1 cellular context compared by ENCODE assay signal in the genomic region with DNA sequence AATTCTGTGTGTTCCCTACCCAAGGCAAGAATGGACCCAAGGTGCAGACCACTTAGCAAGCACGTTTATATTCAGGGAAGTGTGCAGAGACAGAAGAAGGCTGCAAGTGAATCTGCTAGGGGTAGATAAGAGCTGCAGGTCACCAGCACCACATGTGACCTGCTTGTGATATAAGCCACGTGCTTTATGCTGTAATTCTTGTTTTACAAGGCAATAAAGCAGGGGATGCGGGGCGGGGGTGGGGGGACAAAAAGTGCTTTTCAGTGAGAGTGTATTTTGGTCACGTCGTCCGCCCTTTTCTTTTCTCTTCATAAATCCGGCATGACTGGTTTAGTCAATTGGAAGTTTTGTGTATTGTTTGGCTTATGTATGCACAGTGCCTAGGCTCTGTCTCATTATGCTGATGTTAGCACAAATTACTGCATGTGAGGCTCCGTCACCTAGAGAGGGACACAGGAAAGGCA.
TF ChIP-seq lines count a peak whose summit lies in the region.

No MANE protein-coding gene starts in this region.

TF ChIP-seq in K562, 482 proteins besides CTCF, POLR2A, EP300 and RAD21 (continued from another document and continues in another):
- no peak for TF ChIP-seq ZNF280A (IDR thresholded peaks at IDR 0.05; ENCODE audit: low read depth, partially characterized antibody)
- TF ChIP-seq ZNF518B (CRISPR knock-in tag; IDR thresholded peaks at IDR 0.05): no peak
- no peak for TF ChIP-seq XRCC4 (IDR thresholded peaks at IDR 0.05; ENCODE audit: extremely low read depth, insufficient read depth, insufficient read length)
- no peak for TF ChIP-seq ZNF57 (CRISPR knock-in tag; IDR thresholded peaks at IDR 0.05)
- TF ChIP-seq ZNF165 (CRISPR knock-in tag; IDR thresholded peaks at IDR 0.05; ENCODE audit: borderline replicate concordance): no peak
- no peak for TF ChIP-seq RBM14 (IDR thresholded peaks at IDR 0.05; ENCODE audit: borderline replicate concordance, insufficient read depth, low read depth, low read length)
- TF ChIP-seq PHTF2 (CRISPR knock-in tag; IDR thresholded peaks at IDR 0.05): peak; percentile 37; the same call in 1 of the 2 replicates
- TF ChIP-seq ELK3 (CRISPR knock-in tag; IDR thresholded peaks at IDR 0.05): no peak
- no peak for TF ChIP-seq HMGXB4 (CRISPR knock-in tag; IDR thresholded peaks at IDR 0.05)
- no peak for TF ChIP-seq MLLT1 (IDR thresholded peaks at IDR 0.05)
- no peak for TF ChIP-seq SNIP1 (IDR thresholded peaks at IDR 0.05; ENCODE audit: low read depth)
- TF ChIP-seq ZNF79 (CRISPR knock-in tag; IDR thresholded peaks at IDR 0.05; ENCODE audit: low read depth): no peak
- TF ChIP-seq, protein P1, sequence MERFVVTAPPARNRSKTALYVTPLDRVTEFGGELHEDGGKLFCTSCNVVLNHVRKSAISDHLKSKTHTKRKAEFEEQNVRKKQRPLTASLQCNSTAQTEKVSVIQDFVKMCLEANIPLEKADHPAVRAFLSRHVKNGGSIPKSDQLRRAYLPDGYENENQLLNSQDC (CRISPR knock-in tag; IDR thresholded peaks at IDR 0.05): no peak
- peak; percentile 76; the same call in 1 of the 2 replicates for TF ChIP-seq LEF1 (IDR thresholded peaks at IDR 0.05)
- no peak for TF ChIP-seq ELF4 (CRISPR knock-in tag; IDR thresholded peaks at IDR 0.05)
- TF ChIP-seq PCBP2 (IDR thresholded peaks at IDR 0.05; ENCODE audit: low read depth, low read length, poor library complexity, severe bottlenecking): no peak
- no peak for TF ChIP-seq ZSCAN29 (IDR thresholded peaks at IDR 0.05)
- TF ChIP-seq, protein P2, sequence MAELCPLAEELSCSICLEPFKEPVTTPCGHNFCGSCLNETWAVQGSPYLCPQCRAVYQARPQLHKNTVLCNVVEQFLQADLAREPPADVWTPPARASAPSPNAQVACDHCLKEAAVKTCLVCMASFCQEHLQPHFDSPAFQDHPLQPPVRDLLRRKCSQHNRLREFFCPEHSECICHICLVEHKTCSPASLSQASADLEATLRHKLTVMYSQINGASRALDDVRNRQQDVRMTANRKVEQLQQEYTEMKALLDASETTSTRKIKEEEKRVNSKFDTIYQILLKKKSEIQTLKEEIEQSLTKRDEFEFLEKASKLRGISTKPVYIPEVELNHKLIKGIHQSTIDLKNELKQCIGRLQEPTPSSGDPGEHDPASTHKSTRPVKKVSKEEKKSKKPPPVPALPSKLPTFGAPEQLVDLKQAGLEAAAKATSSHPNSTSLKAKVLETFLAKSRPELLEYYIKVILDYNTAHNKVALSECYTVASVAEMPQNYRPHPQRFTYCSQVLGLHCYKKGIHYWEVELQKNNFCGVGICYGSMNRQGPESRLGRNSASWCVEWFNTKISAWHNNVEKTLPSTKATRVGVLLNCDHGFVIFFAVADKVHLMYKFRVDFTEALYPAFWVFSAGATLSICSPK (IDR thresholded peaks at IDR 0.05; ENCODE audit: borderline replicate concordance): no peak
- TF ChIP-seq UBTF (IDR thresholded peaks at IDR 0.05; ENCODE audit: borderline replicate concordance in 1 of 2, low read depth in 2 of 2, low read length in 2 of 2): no peak
- peak; percentile 95 for TF ChIP-seq CBFA2T3 (IDR thresholded peaks at IDR 0.05)
- no peak for TF ChIP-seq ZNF3 (CRISPR knock-in tag; IDR thresholded peaks at IDR 0.05)
- TF ChIP-seq RHOXF2B (CRISPR knock-in tag; conservative IDR thresholded peaks at IDR 0.05): no peak
- TF ChIP-seq CXXC5 (CRISPR knock-in tag; IDR thresholded peaks at IDR 0.05): peak; percentile 8; the same call in 1 of the 2 replicates
- TF ChIP-seq SPI1 (IDR thresholded peaks at IDR 0.05; ENCODE audit: borderline replicate concordance, low read depth, low read length): peak; percentile 47; the same call in 1 of the 2 replicates
- TF ChIP-seq ZNF133 (CRISPR knock-in tag; IDR thresholded peaks at IDR 0.05): no peak
- peak; percentile 62 for TF ChIP-seq SMAD4 (CRISPR knock-in tag; conservative IDR thresholded peaks at IDR 0.05)
- TF ChIP-seq, protein P3, sequence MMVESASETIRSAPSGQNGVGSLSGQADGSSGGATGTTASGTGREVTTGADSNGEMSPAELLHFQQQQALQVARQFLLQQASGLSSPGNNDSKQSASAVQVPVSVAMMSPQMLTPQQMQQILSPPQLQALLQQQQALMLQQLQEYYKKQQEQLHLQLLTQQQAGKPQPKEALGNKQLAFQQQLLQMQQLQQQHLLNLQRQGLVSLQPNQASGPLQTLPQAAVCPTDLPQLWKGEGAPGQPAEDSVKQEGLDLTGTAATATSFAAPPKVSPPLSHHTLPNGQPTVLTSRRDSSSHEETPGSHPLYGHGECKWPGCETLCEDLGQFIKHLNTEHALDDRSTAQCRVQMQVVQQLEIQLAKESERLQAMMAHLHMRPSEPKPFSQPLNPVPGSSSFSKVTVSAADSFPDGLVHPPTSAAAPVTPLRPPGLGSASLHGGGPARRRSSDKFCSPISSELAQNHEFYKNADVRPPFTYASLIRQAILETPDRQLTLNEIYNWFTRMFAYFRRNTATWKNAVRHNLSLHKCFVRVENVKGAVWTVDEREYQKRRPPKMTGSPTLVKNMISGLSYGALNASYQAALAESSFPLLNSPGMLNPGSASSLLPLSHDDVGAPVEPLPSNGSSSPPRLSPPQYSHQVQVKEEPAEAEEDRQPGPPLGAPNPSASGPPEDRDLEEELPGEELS (CRISPR knock-in tag; IDR thresholded peaks at IDR 0.05; ENCODE audit: borderline replicate concordance): no peak
- peak; percentile 96 for TF ChIP-seq MAFK (IDR thresholded peaks at IDR 0.05; ENCODE audit: low read length)
- TF ChIP-seq NR2F6 (CRISPR knock-in tag; IDR thresholded peaks at IDR 0.05): no peak
